In the genomic region with DNA sequence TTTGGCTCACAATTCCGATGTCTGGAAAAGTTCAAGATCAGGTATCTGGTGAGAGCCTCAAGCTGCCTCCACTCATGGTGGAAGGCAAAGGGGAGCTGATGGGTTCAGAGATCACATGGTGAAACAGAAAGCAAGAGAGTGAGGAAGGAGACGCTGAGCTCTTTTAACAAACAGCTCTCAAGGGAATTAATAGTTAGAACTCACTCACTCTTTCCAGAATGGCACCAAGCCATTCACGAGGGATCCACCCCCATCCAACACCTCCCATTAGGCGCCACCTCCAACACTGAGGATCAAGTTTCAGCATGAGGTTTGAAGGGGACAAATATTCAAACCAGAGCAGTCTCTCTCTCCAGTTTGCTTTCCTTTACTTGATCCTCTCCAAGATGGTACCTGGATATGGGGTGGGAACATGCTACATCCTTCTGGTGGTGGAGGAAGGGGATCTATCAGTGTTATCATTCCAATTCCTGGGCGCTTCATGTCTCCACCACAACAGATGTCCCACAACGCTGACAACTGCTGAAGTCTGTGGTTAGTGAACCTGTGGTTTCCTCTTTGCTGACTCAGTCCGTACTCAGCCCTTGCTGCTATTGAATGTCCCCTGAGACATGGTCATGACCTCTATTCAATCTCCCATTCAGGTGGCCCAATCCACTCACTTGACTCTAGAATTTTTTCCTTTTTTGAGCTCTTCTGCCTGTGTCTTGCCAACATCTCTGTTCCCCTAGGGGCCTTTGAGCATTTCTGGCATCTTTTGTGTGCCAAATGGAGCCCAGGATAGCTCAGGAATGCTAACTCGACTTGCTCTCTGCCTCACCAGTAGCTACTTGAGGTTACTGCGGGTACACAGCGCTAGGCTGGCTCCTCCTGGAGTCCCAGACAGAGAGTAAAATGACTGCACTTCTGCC, we compare ENCODE assay signal across 9 cellular contexts.
DNase-seq lines count a peak whose midpoint lies in the region; ATAC-seq, FAIRE-seq and TF ChIP-seq lines count a peak whose summit lies in the region.
"Had no signal": no experiment of that assay in that cellular context is flagged by ENCODE, and none has a peak within 500 bp of the region (broad histone marks: within the 10 kb centered on the region; RNA-seq: fewer than 3 reads in every experiment).

No MANE protein-coding gene starts in this region.

- ATAC-seq in GM21381 (IDR thresholded peaks at IDR 0.05; ENCODE audit: unreplicated experiment) (peak; percentile 95), HG03521 (IDR thresholded peaks at IDR 0.05; ENCODE audit: unreplicated experiment) (peak; percentile 94)

- TF ChIP-seq CTCF in astrocyte of the spinal cord (IDR thresholded peaks at IDR 0.05; ENCODE audit: low read depth, low read length), result no peak

- in situ Hi-C loops in astrocyte of the spinal cord (cut with HindIII; ENCODE audit: low sequenced_read_pairs), result no loop called here

- DNase-seq in GM04503 (ENCODE audit: low read depth) (peak; percentile 28), RCC 7860 (ENCODE audit: low spot score) (peak; percentile 76), astrocyte of the spinal cord (ENCODE audit: low read depth, low spot score) (peak; percentile 59), skeletal muscle cell (ENCODE audit: low read depth) (peak; percentile 40), hippocampal formation (lab: John Stamatoyannopoulos, UW) (no peak)
- no peak for DNase-seq in effector CD8-positive, alpha-beta T cell (lab: John Stamatoyannopoulos, UW)
- DNase-seq: right lobe of liver had no signal

- H3K4me3 ChIP-seq in astrocyte of the spinal cord (ENCODE audit: low read depth, low read length), result no peak overlapping the region
- H3K4me3 ChIP-seq in skeletal muscle cell (ENCODE audit: low read depth, low read length), result no peak overlapping the region
- H3K4me3 ChIP-seq: right lobe of liver had no signal

- FAIRE-seq in RCC 7860 (lab: Jason Lieb, UNC), result peak; percentile 96

Comparison
In these comparisons a context has a peak if more than half of its experiments do, and no peak if none do; other contexts are left out.
1. DNase-seq: peak in GM04503 (single experiment), RCC 7860 (single experiment), astrocyte of the spinal cord (single experiment) and skeletal muscle cell (single experiment); none in hippocampal formation (0 of 2) and effector CD8-positive, alpha-beta T cell (single experiment).